1 cellular context compared by ENCODE assay signal in the genomic region with DNA sequence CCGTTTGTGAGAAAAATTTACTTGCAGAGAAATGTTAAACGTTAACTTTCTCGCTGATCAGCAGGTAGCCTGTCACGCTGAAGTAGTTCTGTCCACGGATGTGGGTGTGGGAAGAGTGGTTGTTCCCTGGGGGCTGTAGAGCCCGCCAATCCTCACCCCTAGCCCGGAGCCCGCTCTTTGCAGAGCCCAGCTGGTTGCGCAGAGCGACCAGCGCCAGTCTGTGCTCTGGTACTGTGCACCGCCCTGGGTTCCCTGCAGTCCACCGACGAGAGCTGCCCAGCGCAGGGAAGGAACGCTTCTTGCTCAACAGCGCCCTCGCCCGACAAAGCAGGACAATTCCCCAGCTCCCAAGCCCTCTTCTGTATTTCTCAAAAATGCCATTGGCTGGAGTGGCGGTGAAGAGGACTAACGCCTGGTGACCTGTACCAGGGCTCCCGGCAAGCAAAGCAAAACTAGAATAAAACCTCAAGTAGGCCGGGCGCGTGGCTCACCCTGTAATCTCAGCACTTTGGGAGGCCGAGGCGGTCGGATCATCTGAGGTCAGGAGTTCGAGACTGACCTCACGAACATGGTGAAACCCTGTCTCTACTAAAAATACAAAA.
TF ChIP-seq lines count a peak whose summit lies in the region.

No MANE protein-coding gene starts in this region.

TF ChIP-seq in liver, 16 proteins besides CTCF, POLR2A, EP300 and RAD21 (continued from another document):
- TF ChIP-seq, protein P1, sequence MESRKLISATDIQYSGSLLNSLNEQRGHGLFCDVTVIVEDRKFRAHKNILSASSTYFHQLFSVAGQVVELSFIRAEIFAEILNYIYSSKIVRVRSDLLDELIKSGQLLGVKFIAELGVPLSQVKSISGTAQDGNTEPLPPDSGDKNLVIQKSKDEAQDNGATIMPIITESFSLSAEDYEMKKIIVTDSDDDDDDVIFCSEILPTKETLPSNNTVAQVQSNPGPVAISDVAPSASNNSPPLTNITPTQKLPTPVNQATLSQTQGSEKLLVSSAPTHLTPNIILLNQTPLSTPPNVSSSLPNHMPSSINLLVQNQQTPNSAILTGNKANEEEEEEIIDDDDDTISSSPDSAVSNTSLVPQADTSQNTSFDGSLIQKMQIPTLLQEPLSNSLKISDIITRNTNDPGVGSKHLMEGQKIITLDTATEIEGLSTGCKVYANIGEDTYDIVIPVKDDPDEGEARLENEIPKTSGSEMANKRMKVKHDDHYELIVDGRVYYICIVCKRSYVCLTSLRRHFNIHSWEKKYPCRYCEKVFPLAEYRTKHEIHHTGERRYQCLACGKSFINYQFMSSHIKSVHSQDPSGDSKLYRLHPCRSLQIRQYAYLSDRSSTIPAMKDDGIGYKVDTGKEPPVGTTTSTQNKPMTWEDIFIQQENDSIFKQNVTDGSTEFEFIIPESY (IDR thresholded peaks at IDR 0.05): no peak
- no peak for TF ChIP-seq HNF4G (IDR thresholded peaks at IDR 0.05)
- TF ChIP-seq TAF1 (conservative IDR thresholded peaks at IDR 0.05): no peak
- TF ChIP-seq, protein P2, sequence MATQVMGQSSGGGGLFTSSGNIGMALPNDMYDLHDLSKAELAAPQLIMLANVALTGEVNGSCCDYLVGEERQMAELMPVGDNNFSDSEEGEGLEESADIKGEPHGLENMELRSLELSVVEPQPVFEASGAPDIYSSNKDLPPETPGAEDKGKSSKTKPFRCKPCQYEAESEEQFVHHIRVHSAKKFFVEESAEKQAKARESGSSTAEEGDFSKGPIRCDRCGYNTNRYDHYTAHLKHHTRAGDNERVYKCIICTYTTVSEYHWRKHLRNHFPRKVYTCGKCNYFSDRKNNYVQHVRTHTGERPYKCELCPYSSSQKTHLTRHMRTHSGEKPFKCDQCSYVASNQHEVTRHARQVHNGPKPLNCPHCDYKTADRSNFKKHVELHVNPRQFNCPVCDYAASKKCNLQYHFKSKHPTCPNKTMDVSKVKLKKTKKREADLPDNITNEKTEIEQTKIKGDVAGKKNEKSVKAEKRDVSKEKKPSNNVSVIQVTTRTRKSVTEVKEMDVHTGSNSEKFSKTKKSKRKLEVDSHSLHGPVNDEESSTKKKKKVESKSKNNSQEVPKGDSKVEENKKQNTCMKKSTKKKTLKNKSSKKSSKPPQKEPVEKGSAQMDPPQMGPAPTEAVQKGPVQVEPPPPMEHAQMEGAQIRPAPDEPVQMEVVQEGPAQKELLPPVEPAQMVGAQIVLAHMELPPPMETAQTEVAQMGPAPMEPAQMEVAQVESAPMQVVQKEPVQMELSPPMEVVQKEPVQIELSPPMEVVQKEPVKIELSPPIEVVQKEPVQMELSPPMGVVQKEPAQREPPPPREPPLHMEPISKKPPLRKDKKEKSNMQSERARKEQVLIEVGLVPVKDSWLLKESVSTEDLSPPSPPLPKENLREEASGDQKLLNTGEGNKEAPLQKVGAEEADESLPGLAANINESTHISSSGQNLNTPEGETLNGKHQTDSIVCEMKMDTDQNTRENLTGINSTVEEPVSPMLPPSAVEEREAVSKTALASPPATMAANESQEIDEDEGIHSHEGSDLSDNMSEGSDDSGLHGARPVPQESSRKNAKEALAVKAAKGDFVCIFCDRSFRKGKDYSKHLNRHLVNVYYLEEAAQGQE (IDR thresholded peaks at IDR 0.05): peak; percentile 25
- TF ChIP-seq GABPA (IDR thresholded peaks at IDR 0.05 in 1 of 2, conservative IDR thresholded peaks at IDR 0.05 in 1 of 2): no peak
